ENCODE assay signal across 8 cellular contexts in genomic region chr21:36859744-36860501, GRCh38.
DNase-seq lines count a peak whose midpoint lies in the region; ATAC-seq and TF ChIP-seq lines count a peak whose summit lies in the region.

No MANE protein-coding gene starts in this region.

- no peak for TF ChIP-seq CTCF in GM13977 (IDR thresholded peaks at IDR 0.05; ENCODE audit: extremely low read depth, insufficient read depth, missing control alignments)

- no peak for ATAC-seq in GM21737 (IDR thresholded peaks at IDR 0.05; ENCODE audit: unreplicated experiment)

- in situ Hi-C loops in GM13977 (cut with MboI; ENCODE audit: low pct_unique_long_range_greater_than_20kb, low sequenced_read_pairs, unreplicated experiment): no loop called here

- DNase-seq in NCI-H146 (lab: John Stamatoyannopoulos, UW): peak; percentile 43
- DNase-seq in NCI-H146 treated with DMSO at 0.1 percent for 48 hours (lab: John Stamatoyannopoulos, UW; ENCODE audit: unreplicated experiment): no peak
- DNase-seq in NAMALWA (ENCODE audit: low spot score): peak; percentile 87
- peak; percentile 59 for DNase-seq in activated CD8-positive, alpha-beta memory T cell treated with anti-CD3 and anti-CD28 coated beads, Interleukin-2, amount 50 U/mL, for 48 hours
- peak; percentile 17 for DNase-seq in iPS DF 19.7 (ENCODE audit: low read depth, low spot score)
- DNase-seq in stimulated activated CD8-positive, alpha-beta memory T cell treated with anti-CD3 and anti-CD28 coated beads, Interleukin-4, amount 100 ng/mL, for 24 hours (ENCODE audit: low read depth): peak; percentile 7
- no peak for DNase-seq in GM13977 (ENCODE audit: low spot score)

Comparison
In these comparisons a context has a peak if more than half of its experiments do, and no peak if none do; other contexts are left out.
1. DNase-seq: peak in NCI-H146 (single experiment), NAMALWA (single experiment), activated CD8-positive, alpha-beta memory T cell treated with anti-CD3 and anti-CD28 coated beads, Interleukin-2, amount 50 U/mL, for 48 hours (single experiment), iPS DF 19.7 (single experiment) and stimulated activated CD8-positive, alpha-beta memory T cell treated with anti-CD3 and anti-CD28 coated beads, Interleukin-4, amount 100 ng/mL, for 24 hours (single experiment); none in NCI-H146 treated with DMSO at 0.1 percent for 48 hours (single experiment) and GM13977 (single experiment).